ENCODE assay signal across 22 cellular contexts in the genomic region with DNA sequence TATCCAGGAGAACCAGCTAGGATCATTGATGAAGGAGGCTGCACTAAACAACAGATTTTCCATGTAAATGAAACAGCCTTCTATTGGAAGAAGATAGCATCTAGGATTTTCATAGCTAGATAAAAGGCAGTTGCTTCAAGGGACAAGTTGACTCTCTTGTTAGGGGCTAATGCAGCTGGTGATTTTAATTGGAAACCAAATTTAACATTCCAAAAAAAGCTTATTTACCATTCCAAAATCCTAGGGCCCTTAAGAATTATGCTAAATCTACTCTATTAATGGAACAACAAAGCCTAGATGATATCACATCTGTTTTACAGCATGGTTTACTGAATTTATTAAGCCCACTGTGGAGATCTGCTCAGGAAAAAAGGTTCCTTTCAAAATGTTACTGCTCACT.
A peak's percentile ranks its signal among the peaks of the same experiment; 100 is the strongest.
DNase-seq lines count a peak whose midpoint lies in the region; ATAC-seq, FAIRE-seq and TF ChIP-seq lines count a peak whose summit lies in the region.
"Had no signal": no experiment of that assay in that cellular context is flagged by ENCODE, and none has a peak within 500 bp of the region (broad histone marks: within the 10 kb centered on the region; RNA-seq: fewer than 3 reads in every experiment).

No MANE protein-coding gene starts in this region.

- ATAC-seq in activated T-cell treated with anti-CD3 and anti-CD28 coated beads, Interleukin-2, amount 50 U/mL, for 4 hours = no peak
- ATAC-seq in natural killer cell (no peak), HG02678 (IDR thresholded peaks at IDR 0.05; ENCODE audit: unreplicated experiment) (no peak)
- ATAC-seq in natural killer cell treated with Interleukin-12 subunit alpha and Interleukin-12 subunit beta and Interleukin-15 and Interleukin-18, amount 100 ng/mL, for 72 hours = no peak
- ATAC-seq: A549, HCT116 had no signal

- FAIRE-seq in endometrium (lab: Jason Lieb, UNC) (peak; percentile 23), GM12892 (lab: Jason Lieb, UNC) (no peak)
- FAIRE-seq: A549, G401.6, GM19239, H1 had no signal

- no peaks in the 10 kb centered on the region for H3K9me3 ChIP-seq in thyroid gland
- H3K9me3 ChIP-seq: A549 had no signal

- no peaks in the 10 kb centered on the region for H3K9me3 Mint-ChIP-seq in activated T-cell treated with anti-CD3 and anti-CD28 coated beads, Interleukin-2, amount 50 U/mL, for 24 hours
- H3K9me3 Mint-ChIP-seq in activated T-cell treated with anti-CD3 and anti-CD28 coated beads, Interleukin-2, amount 50 U/mL, for 4 hours = no peaks in the 10 kb centered on the region
- no peaks in the 10 kb centered on the region for H3K9me3 Mint-ChIP-seq in natural killer cell
- no peaks in the 10 kb centered on the region for H3K9me3 Mint-ChIP-seq in natural killer cell treated with Interleukin-12 subunit alpha and Interleukin-12 subunit beta and Interleukin-15 and Interleukin-18, amount 100 ng/mL, for 72 hours
- H3K9me3 Mint-ChIP-seq: CD4-positive, alpha-beta memory T cell had no signal

- TF ChIP-seq CTCF in natural killer cell (IDR thresholded peaks at IDR 0.05) (no peak), thyroid gland (IDR thresholded peaks at IDR 0.05) (no peak)

- DNase-seq in activated T-cell treated with anti-CD3 and anti-CD28 coated beads, Interleukin-2, amount 50 U/mL, for 24 hours = no peak
- no peak for DNase-seq in activated T-cell treated with anti-CD3 and anti-CD28 coated beads, Interleukin-2, amount 50 U/mL, for 4 hours
- no peak for DNase-seq in natural killer cell
- DNase-seq in natural killer cell treated with Interleukin-12 subunit alpha and Interleukin-12 subunit beta and Interleukin-15 and Interleukin-18, amount 100 ng/mL, for 72 hours (ENCODE audit: low spot score) = no peak
- no peak for DNase-seq in thyroid gland
- no peak for DNase-seq in GM12892 (ENCODE audit: insufficient read length)
- DNase-seq: 8988T; C1 segment of cervical spinal cord; Calu3; CD4-positive, alpha-beta memory T cell; COR-L47; DMS53; DMS79 treated with DMSO at 0.1 percent for 48 hours; GM23248; H7 had no signal

- H3K36me3 Mint-ChIP-seq in activated T-cell treated with anti-CD3 and anti-CD28 coated beads, Interleukin-2, amount 50 U/mL, for 24 hours (ENCODE audit: low read depth) = peaks cover 53% of the 10 kb centered on the region
- H3K36me3 Mint-ChIP-seq in activated T-cell treated with anti-CD3 and anti-CD28 coated beads, Interleukin-2, amount 50 U/mL, for 4 hours (ENCODE audit: insufficient read depth) = peaks cover 18% of the 10 kb centered on the region
- H3K36me3 Mint-ChIP-seq in natural killer cell = no peaks in the 10 kb centered on the region
- H3K36me3 Mint-ChIP-seq in natural killer cell treated with Interleukin-12 subunit alpha and Interleukin-12 subunit beta and Interleukin-15 and Interleukin-18, amount 100 ng/mL, for 72 hours = peaks cover 4% of the 10 kb centered on the region

- no peak for TF ChIP-seq POLR2A in thyroid gland (IDR thresholded peaks at IDR 0.05)
- no peak for TF ChIP-seq POLR2A in GM12892 (IDR thresholded peaks at IDR 0.05; ENCODE audit: low read depth, low read length)

- no peaks in the 10 kb centered on the region for H3K27me3 Mint-ChIP-seq in activated T-cell treated with anti-CD3 and anti-CD28 coated beads, Interleukin-2, amount 50 U/mL, for 24 hours
- H3K27me3 Mint-ChIP-seq in activated T-cell treated with anti-CD3 and anti-CD28 coated beads, Interleukin-2, amount 50 U/mL, for 4 hours (ENCODE audit: low read depth) = no peaks in the 10 kb centered on the region
- H3K27me3 Mint-ChIP-seq in natural killer cell (ENCODE audit: low read depth in 2 of 2) = no peaks in the 10 kb centered on the region
- H3K27me3 Mint-ChIP-seq in natural killer cell treated with Interleukin-12 subunit alpha and Interleukin-12 subunit beta and Interleukin-15 and Interleukin-18, amount 100 ng/mL, for 72 hours = no peaks in the 10 kb centered on the region
- H3K27me3 Mint-ChIP-seq: CD4-positive, alpha-beta memory T cell had no signal

- H3K4me1 ChIP-seq in thyroid gland = peaks cover 8 to 19% of the 10 kb centered on the region in 2 donors

- H3K27me3 ChIP-seq in thyroid gland = no peaks in the 10 kb centered on the region

- H3K27ac Mint-ChIP-seq in activated T-cell treated with anti-CD3 and anti-CD28 coated beads, Interleukin-2, amount 50 U/mL, for 24 hours = peak overlapping the region; percentile 26
- H3K27ac Mint-ChIP-seq in natural killer cell = peak overlapping the region; percentile 24 to 46
- no peak overlapping the region for H3K27ac Mint-ChIP-seq in natural killer cell treated with Interleukin-12 subunit alpha and Interleukin-12 subunit beta and Interleukin-15 and Interleukin-18, amount 100 ng/mL, for 72 hours

- intact Hi-C loops in natural killer cell (cut with micrococcal nuclease) (no loop called here), thyroid gland (cut with DNase I) (no loop called here)

- peak overlapping the region in 2 of 3 donors; percentile 6 to 37 for H3K27ac ChIP-seq in thyroid gland
- H3K27ac ChIP-seq: A549 had no signal

- H3K4me3 ChIP-seq in thyroid gland (replicated peaks in 1 of 3) = no peak overlapping the region
- H3K4me3 ChIP-seq: A549, GM23248 had no signal

- H3K4me1 Mint-ChIP-seq in activated T-cell treated with anti-CD3 and anti-CD28 coated beads, Interleukin-2, amount 50 U/mL, for 24 hours (ENCODE audit: low read depth) = peaks cover 6% of the 10 kb centered on the region
- no peaks in the 10 kb centered on the region for H3K4me1 Mint-ChIP-seq in activated T-cell treated with anti-CD3 and anti-CD28 coated beads, Interleukin-2, amount 50 U/mL, for 4 hours (ENCODE audit: low read depth)
- H3K4me1 Mint-ChIP-seq in natural killer cell = peaks cover 12 to 17% of the 10 kb centered on the region in 2 donors
- H3K4me1 Mint-ChIP-seq in natural killer cell treated with Interleukin-12 subunit alpha and Interleukin-12 subunit beta and Interleukin-15 and Interleukin-18, amount 100 ng/mL, for 72 hours (ENCODE audit: low read depth in 2 of 2) = peaks cover 4 to 11% of the 10 kb centered on the region in 2 donors

- H3K4me3 Mint-ChIP-seq in activated T-cell treated with anti-CD3 and anti-CD28 coated beads, Interleukin-2, amount 50 U/mL, for 24 hours = no peak overlapping the region
- H3K4me3 Mint-ChIP-seq in activated T-cell treated with anti-CD3 and anti-CD28 coated beads, Interleukin-2, amount 50 U/mL, for 4 hours = no peak overlapping the region
- H3K4me3 Mint-ChIP-seq in natural killer cell = no peak overlapping the region
- no peak overlapping the region for H3K4me3 Mint-ChIP-seq in natural killer cell treated with Interleukin-12 subunit alpha and Interleukin-12 subunit beta and Interleukin-15 and Interleukin-18, amount 100 ng/mL, for 72 hours
- H3K4me3 Mint-ChIP-seq: CD4-positive, alpha-beta memory T cell had no signal

- H3K36me3 ChIP-seq in thyroid gland = peaks cover 0 to 5% of the 10 kb centered on the region in 2 donors

Comparison
In these comparisons a context has a peak if more than half of its experiments do, and no peak if none do; other contexts are left out.
1. H3K27ac Mint-ChIP-seq: peak in activated T-cell treated with anti-CD3 and anti-CD28 coated beads, Interleukin-2, amount 50 U/mL, for 24 hours (single experiment) and natural killer cell (2 of 2); none in natural killer cell treated with Interleukin-12 subunit alpha and Interleukin-12 subunit beta and Interleukin-15 and Interleukin-18, amount 100 ng/mL, for 72 hours (0 of 2).